In the genomic region with DNA sequence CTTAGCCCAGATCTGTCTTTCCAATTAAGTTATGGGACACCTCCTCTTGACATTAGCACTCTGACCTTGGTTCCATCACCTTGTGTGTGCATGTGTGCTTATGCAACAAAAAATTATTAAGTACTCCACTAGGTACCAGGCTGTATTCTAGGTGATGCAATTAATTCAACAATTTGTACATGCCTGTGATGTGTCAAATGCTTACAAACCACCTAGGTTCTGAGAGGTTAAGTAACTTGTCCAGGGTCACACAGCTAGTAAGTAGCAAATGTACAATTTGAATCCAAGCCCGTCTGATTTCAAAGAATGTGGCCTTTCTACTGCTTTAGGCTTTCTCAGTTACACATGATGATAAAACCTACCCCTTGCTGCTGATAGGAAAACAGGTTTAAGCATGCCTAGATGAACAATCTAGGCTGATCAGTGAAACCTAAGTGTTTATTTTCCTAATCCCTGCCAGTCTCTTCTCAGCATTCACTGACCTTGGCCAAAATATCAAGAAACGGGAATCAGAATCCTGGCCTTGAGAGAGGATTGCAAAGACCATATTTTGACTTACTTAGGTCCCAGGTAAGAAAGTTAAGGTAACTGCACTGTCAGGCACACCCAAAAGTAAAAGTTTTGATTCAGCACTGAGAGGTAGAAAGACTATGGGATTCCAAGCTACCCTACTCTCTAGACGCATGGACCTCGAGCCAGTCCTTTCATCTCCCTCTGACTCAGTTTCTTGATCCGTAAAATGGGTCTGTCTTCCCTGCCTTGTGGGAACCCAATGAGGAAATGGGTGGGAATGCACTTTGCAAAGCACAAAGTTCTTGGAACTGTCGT, we compare ENCODE assay signal across 8 cellular contexts. TPM values are rescaled to one million over a fixed set of nuclear protein-coding genes. Genes with fewer than 3 reads are reported as not detected.
DNase-seq lines count a peak whose midpoint lies in the region; ATAC-seq and TF ChIP-seq lines count a peak whose summit lies in the region.

No MANE protein-coding gene starts in this region.

- H3K4me3 Mint-ChIP-seq in activated T-helper 2 cell treated with anti-CD3 and anti-CD28 coated beads, Interferon-gamma antibody, Interleukin-2, Interleukin-4, amounts not matched to agents 10 μg/mL and 5 μg/mL and 100 μg/mL, durations not matched to agents 14 hours and 24 hours and 36 hours (ENCODE audit: low read depth): peak overlapping the region; percentile 97
- H3K4me3 Mint-ChIP-seq in stimulated activated memory B cell treated with anti-CD40 and anti-IgM and Interleukin-4, amounts not matched to agents 10 μg/mL and 1 μg/mL and 100 μg/mL, for 72 hours: peak overlapping the region; percentile 97

- intact Hi-C loops in activated T-helper 2 cell treated with anti-CD3 and anti-CD28 coated beads, Interferon-gamma antibody, Interleukin-2, Interleukin-4, amounts not matched to agents 10 μg/mL and 5 μg/mL and 100 μg/mL, durations not matched to agents 14 hours and 24 hours and 36 hours (cut with micrococcal nuclease): loop anchor here (1.0 to 10.0 kb wide), 6 partner anchors 62 to 620 kb away; a partner anchor contains a TSS

- no peaks in the 10 kb centered on the region; the same call in 1 of the 2 replicates for H3K36me3 ChIP-seq in HUES48 (ENCODE audit: control insufficient read depth, insufficient read depth, low read length)

- H3K4me3 ChIP-seq in HUES48 (ENCODE audit: low read depth, low read length): peak overlapping the region; percentile 94
- peak overlapping the region; percentile 69 for H3K4me3 ChIP-seq in iPS-18c (ENCODE audit: insufficient read depth, low read depth, low read length)

- H3K27ac ChIP-seq in HUES48 (ENCODE audit: low read depth, low read length): peak overlapping the region; percentile 62

- H3K27ac Mint-ChIP-seq in activated T-helper 2 cell treated with anti-CD3 and anti-CD28 coated beads, Interferon-gamma antibody, Interleukin-2, Interleukin-4, amounts not matched to agents 10 μg/mL and 5 μg/mL and 100 μg/mL, durations not matched to agents 14 hours and 24 hours and 36 hours: no peak overlapping the region
- H3K27ac Mint-ChIP-seq in stimulated activated memory B cell treated with anti-CD40 and anti-IgM and Interleukin-4, amounts not matched to agents 10 μg/mL and 1 μg/mL and 100 μg/mL, for 72 hours: peak overlapping the region; percentile 97

- no peaks in the 10 kb centered on the region for H3K9me3 ChIP-seq in HUES48 (ENCODE audit: control insufficient read depth, insufficient read depth, low read length)
- H3K9me3 ChIP-seq in iPS-18c (ENCODE audit: control insufficient read depth, insufficient read depth, low read length): no peaks in the 10 kb centered on the region

- peaks cover 17% of the 10 kb centered on the region; the same call in 1 of the 2 replicates for H3K4me1 ChIP-seq in HUES48 (ENCODE audit: control insufficient read depth, insufficient read depth, low read length)

- ATAC-seq in stimulated activated memory B cell treated with anti-CD40 and anti-IgM and Interleukin-4, amounts not matched to agents 10 μg/mL and 1 μg/mL and 100 μg/mL, for 72 hours: no peak
- ATAC-seq in HG02798 (IDR thresholded peaks at IDR 0.05; ENCODE audit: poor library complexity, unreplicated experiment): no peak
- ATAC-seq in GM18868 (IDR thresholded peaks at IDR 0.05; ENCODE audit: unreplicated experiment): no peak
- no peak for ATAC-seq in HG02970 (IDR thresholded peaks at IDR 0.05; ENCODE audit: low FRiP score, unreplicated experiment)

- H3K4me1 Mint-ChIP-seq in activated T-helper 2 cell treated with anti-CD3 and anti-CD28 coated beads, Interferon-gamma antibody, Interleukin-2, Interleukin-4, amounts not matched to agents 10 μg/mL and 5 μg/mL and 100 μg/mL, durations not matched to agents 14 hours and 24 hours and 36 hours (ENCODE audit: low read depth): peaks cover 25% of the 10 kb centered on the region
- H3K4me1 Mint-ChIP-seq in stimulated activated memory B cell treated with anti-CD40 and anti-IgM and Interleukin-4, amounts not matched to agents 10 μg/mL and 1 μg/mL and 100 μg/mL, for 72 hours: peaks cover 16% of the 10 kb centered on the region

- DNase-seq in activated T-helper 2 cell treated with anti-CD3 and anti-CD28 coated beads, Interferon-gamma antibody, Interleukin-2, Interleukin-4, amounts not matched to agents 10 μg/mL and 5 μg/mL and 100 μg/mL, durations not matched to agents 14 hours and 24 hours and 36 hours (ENCODE audit: low spot score): no peak
- no peak for DNase-seq in HEK293T (ENCODE audit: extremely low spot score)

- CTCF ChIA-PET in HEK293T (lab: Yijun Ruan, JAX): interaction anchor here (1.2 to 1.8 kb wide), 2 partner anchors 9 to 180 kb away, joined by 5 to 6 read pairs; no protein-coding TSS in a partner anchor

- H3K27me3 Mint-ChIP-seq in activated T-helper 2 cell treated with anti-CD3 and anti-CD28 coated beads, Interferon-gamma antibody, Interleukin-2, Interleukin-4, amounts not matched to agents 10 μg/mL and 5 μg/mL and 100 μg/mL, durations not matched to agents 14 hours and 24 hours and 36 hours (ENCODE audit: low read depth): peaks cover 12% of the 10 kb centered on the region
- H3K27me3 Mint-ChIP-seq in stimulated activated memory B cell treated with anti-CD40 and anti-IgM and Interleukin-4, amounts not matched to agents 10 μg/mL and 1 μg/mL and 100 μg/mL, for 72 hours: no peaks in the 10 kb centered on the region

- no peaks in the 10 kb centered on the region for H3K9me3 Mint-ChIP-seq in activated T-helper 2 cell treated with anti-CD3 and anti-CD28 coated beads, Interferon-gamma antibody, Interleukin-2, Interleukin-4, amounts not matched to agents 10 μg/mL and 5 μg/mL and 100 μg/mL, durations not matched to agents 14 hours and 24 hours and 36 hours
- H3K9me3 Mint-ChIP-seq in stimulated activated memory B cell treated with anti-CD40 and anti-IgM and Interleukin-4, amounts not matched to agents 10 μg/mL and 1 μg/mL and 100 μg/mL, for 72 hours: no peaks in the 10 kb centered on the region

- H3K9ac ChIP-seq in HUES48 (ENCODE audit: low read depth, low read length): peak overlapping the region; percentile 11; the same call in 1 of the 2 replicates

- POLR2A ChIA-PET in HEK293T (lab: Yijun Ruan, JAX): interaction anchor here (1.4 kb wide), 1 partner anchor 61 kb away, joined by 5 read pairs; no protein-coding TSS in a partner anchor

- H3K27me3 ChIP-seq in HUES48 (ENCODE audit: control insufficient read depth, insufficient read depth, low read length): no peaks in the 10 kb centered on the region

- H3K36me3 Mint-ChIP-seq in activated T-helper 2 cell treated with anti-CD3 and anti-CD28 coated beads, Interferon-gamma antibody, Interleukin-2, Interleukin-4, amounts not matched to agents 10 μg/mL and 5 μg/mL and 100 μg/mL, durations not matched to agents 14 hours and 24 hours and 36 hours (ENCODE audit: low read depth): peaks cover 4% of the 10 kb centered on the region
- H3K36me3 Mint-ChIP-seq in stimulated activated memory B cell treated with anti-CD40 and anti-IgM and Interleukin-4, amounts not matched to agents 10 μg/mL and 1 μg/mL and 100 μg/mL, for 72 hours: peaks cover 9% of the 10 kb centered on the region

TF ChIP-seq in HEK293T, 16 proteins besides CTCF, POLR2A, EP300 and RAD21:
- TF ChIP-seq HDGF (IDR thresholded peaks at IDR 0.05; ENCODE audit: borderline replicate concordance): no peak
- no peak for TF ChIP-seq ZNF384 (IDR thresholded peaks at IDR 0.05)
- TF ChIP-seq LEF1 (IDR thresholded peaks at IDR 0.05; ENCODE audit: borderline replicate concordance): no peak
- TF ChIP-seq FOXM1 (IDR thresholded peaks at IDR 0.05; ENCODE audit: borderline replicate concordance): no peak
- no peak for TF ChIP-seq BHLHE40 (IDR thresholded peaks at IDR 0.05; ENCODE audit: borderline replicate concordance)
- no peak for TF ChIP-seq L3MBTL2 (conservative IDR thresholded peaks at IDR 0.05)
- no peak for TF ChIP-seq FOXA1 (IDR thresholded peaks at IDR 0.05)
- no peak for TF ChIP-seq SP1 (IDR thresholded peaks at IDR 0.05)
- no peak for TF ChIP-seq NFRKB (IDR thresholded peaks at IDR 0.05)
- TF ChIP-seq, protein P1, sequence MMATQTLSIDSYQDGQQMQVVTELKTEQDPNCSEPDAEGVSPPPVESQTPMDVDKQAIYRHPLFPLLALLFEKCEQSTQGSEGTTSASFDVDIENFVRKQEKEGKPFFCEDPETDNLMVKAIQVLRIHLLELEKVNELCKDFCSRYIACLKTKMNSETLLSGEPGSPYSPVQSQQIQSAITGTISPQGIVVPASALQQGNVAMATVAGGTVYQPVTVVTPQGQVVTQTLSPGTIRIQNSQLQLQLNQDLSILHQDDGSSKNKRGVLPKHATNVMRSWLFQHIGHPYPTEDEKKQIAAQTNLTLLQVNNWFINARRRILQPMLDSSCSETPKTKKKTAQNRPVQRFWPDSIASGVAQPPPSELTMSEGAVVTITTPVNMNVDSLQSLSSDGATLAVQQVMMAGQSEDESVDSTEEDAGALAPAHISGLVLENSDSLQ (IDR thresholded peaks at IDR 0.05): no peak

RNA-seq across cellular contexts. Expression of a gene that starts 1.0 kb away (rescaled TPM):
- 1.3 and 1.5 TPM in 2 replicates for total RNA-seq in activated T-helper 2 cell treated with anti-CD3 and anti-CD28 coated beads, Interferon-gamma antibody, Interleukin-2, Interleukin-4, amounts not matched to agents 10 μg/mL and 5 μg/mL and 100 μg/mL, durations not matched to agents 14 hours and 24 hours and 36 hours
